1 cellular context compared by ENCODE assay signal in the genomic region with DNA sequence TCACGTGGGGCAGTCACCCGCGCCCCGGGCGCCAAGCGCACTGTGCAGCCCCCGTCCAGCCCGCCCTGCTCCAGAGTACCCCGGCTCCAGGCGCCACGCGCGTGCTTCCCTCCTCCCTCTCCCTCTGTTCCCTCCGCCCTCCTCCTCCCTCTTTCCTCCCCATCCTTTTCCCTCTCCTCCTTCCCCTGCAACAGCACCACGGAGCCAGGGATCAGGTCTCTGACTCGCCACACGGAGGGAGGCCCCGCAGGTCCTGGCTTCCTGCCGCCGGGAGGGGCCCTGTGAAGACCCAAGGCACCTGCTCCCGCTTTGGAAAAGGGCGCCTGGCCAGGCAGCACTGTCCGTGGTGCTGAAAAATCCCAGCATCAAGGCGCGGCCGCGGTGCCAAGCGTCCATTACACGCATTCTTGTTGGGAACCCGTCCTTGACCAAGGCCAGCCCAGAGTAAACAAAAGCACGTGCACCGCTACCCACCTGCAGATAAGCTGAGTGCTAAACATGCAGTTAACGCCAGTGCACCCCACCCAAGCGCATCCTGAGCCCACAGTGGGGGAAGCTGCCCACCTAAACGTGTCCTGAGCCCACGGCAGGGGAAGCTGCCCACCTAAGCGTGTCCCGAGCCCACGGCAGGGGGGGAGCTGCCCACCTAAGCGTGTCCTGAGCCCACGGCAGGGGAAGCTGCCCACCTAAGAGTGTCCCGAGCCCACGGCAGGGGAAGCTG.
TF ChIP-seq lines count a peak whose summit lies in the region.

No MANE protein-coding gene starts in this region.

TF ChIP-seq in WTC11, 78 proteins besides CTCF, POLR2A, EP300 and RAD21 (continued from another document and continues in another):
- TF ChIP-seq, protein P1, sequence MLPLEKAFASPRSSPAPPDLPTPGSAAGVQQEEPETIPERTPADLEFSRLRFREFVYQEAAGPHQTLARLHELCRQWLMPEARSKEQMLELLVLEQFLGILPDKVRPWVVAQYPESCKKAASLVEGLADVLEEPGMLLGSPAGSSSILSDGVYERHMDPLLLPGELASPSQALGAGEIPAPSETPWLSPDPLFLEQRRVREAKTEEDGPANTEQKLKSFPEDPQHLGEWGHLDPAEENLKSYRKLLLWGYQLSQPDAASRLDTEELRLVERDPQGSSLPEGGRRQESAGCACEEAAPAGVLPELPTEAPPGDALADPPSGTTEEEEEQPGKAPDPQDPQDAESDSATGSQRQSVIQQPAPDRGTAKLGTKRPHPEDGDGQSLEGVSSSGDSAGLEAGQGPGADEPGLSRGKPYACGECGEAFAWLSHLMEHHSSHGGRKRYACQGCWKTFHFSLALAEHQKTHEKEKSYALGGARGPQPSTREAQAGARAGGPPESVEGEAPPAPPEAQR (CRISPR knock-in tag; IDR thresholded peaks at IDR 0.05): no peak
- TF ChIP-seq PRRX2 (CRISPR knock-in tag; IDR thresholded peaks at IDR 0.05) (no peak), FOXK1 (CRISPR knock-in tag; IDR thresholded peaks at IDR 0.05) (peak; percentile 94), NFE2L1 (CRISPR knock-in tag; IDR thresholded peaks at IDR 0.05) (peak; percentile 91), TEAD4 (CRISPR knock-in tag; IDR thresholded peaks at IDR 0.05) (peak; percentile 80), ZNF396 (CRISPR knock-in tag; IDR thresholded peaks at IDR 0.05; ENCODE audit: borderline replicate concordance) (no peak), ZNF263 (CRISPR knock-in tag; IDR thresholded peaks at IDR 0.05; ENCODE audit: low read depth) (peak; percentile 54; the same call in 1 of the 2 replicates), ZNF423 (CRISPR knock-in tag; IDR thresholded peaks at IDR 0.05) (peak; percentile 20; the same call in 1 of the 2 replicates), ZBTB21 (CRISPR knock-in tag; IDR thresholded peaks at IDR 0.05; ENCODE audit: borderline replicate concordance) (peak; percentile 92), SMAD4 (CRISPR knock-in tag; IDR thresholded peaks at IDR 0.05) (peak; percentile 86; the same call in 1 of the 2 replicates), FOXP1 (CRISPR knock-in tag; IDR thresholded peaks at IDR 0.05; ENCODE audit: borderline replicate concordance) (peak; percentile 97), EMX1 (CRISPR knock-in tag; IDR thresholded peaks at IDR 0.05) (no peak), CREM (CRISPR knock-in tag; IDR thresholded peaks at IDR 0.05) (peak; percentile 87), GABPB1 (CRISPR knock-in tag; IDR thresholded peaks at IDR 0.05) (peak; percentile 65; the same call in 1 of the 2 replicates), TEAD1 (CRISPR knock-in tag; IDR thresholded peaks at IDR 0.05) (peak; percentile 92; the same call in 1 of the 2 replicates), RELA (CRISPR knock-in tag; IDR thresholded peaks at IDR 0.05; ENCODE audit: borderline replicate concordance) (peak; percentile 89), CREB1 (CRISPR knock-in tag; IDR thresholded peaks at IDR 0.05) (peak; percentile 62; the same call in 1 of the 2 replicates), TCF7 (CRISPR knock-in tag; IDR thresholded peaks at IDR 0.05; ENCODE audit: low read depth) (0 out of 2 replicates have a peak, but pooled peaks have one; percentile 41), JUN (CRISPR knock-in tag; IDR thresholded peaks at IDR 0.05) (0 out of 2 replicates have a peak, but pooled peaks have one; percentile 40), NFYB (CRISPR knock-in tag; conservative IDR thresholded peaks at IDR 0.05; ENCODE audit: low read depth) (no peak), MYBL2 (CRISPR knock-in tag; IDR thresholded peaks at IDR 0.05) (peak; percentile 68; the same call in 1 of the 2 replicates), ETV6 (CRISPR knock-in tag; IDR thresholded peaks at IDR 0.05) (peak; percentile 86)
- TF ChIP-seq, protein P2, sequence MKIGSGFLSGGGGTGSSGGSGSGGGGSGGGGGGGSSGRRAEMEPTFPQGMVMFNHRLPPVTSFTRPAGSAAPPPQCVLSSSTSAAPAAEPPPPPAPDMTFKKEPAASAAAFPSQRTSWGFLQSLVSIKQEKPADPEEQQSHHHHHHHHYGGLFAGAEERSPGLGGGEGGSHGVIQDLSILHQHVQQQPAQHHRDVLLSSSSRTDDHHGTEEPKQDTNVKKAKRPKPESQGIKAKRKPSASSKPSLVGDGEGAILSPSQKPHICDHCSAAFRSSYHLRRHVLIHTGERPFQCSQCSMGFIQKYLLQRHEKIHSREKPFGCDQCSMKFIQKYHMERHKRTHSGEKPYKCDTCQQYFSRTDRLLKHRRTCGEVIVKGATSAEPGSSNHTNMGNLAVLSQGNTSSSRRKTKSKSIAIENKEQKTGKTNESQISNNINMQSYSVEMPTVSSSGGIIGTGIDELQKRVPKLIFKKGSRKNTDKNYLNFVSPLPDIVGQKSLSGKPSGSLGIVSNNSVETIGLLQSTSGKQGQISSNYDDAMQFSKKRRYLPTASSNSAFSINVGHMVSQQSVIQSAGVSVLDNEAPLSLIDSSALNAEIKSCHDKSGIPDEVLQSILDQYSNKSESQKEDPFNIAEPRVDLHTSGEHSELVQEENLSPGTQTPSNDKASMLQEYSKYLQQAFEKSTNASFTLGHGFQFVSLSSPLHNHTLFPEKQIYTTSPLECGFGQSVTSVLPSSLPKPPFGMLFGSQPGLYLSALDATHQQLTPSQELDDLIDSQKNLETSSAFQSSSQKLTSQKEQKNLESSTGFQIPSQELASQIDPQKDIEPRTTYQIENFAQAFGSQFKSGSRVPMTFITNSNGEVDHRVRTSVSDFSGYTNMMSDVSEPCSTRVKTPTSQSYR (CRISPR knock-in tag; IDR thresholded peaks at IDR 0.05): no peak
- TF ChIP-seq, protein P3, sequence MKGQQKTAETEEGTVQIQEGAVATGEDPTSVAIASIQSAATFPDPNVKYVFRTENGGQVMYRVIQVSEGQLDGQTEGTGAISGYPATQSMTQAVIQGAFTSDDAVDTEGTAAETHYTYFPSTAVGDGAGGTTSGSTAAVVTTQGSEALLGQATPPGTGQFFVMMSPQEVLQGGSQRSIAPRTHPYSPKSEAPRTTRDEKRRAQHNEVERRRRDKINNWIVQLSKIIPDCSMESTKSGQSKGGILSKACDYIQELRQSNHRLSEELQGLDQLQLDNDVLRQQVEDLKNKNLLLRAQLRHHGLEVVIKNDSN (CRISPR knock-in tag; IDR thresholded peaks at IDR 0.05): peak; percentile 74; the same call in 1 of the 2 replicates
- TF ChIP-seq, protein P4, sequence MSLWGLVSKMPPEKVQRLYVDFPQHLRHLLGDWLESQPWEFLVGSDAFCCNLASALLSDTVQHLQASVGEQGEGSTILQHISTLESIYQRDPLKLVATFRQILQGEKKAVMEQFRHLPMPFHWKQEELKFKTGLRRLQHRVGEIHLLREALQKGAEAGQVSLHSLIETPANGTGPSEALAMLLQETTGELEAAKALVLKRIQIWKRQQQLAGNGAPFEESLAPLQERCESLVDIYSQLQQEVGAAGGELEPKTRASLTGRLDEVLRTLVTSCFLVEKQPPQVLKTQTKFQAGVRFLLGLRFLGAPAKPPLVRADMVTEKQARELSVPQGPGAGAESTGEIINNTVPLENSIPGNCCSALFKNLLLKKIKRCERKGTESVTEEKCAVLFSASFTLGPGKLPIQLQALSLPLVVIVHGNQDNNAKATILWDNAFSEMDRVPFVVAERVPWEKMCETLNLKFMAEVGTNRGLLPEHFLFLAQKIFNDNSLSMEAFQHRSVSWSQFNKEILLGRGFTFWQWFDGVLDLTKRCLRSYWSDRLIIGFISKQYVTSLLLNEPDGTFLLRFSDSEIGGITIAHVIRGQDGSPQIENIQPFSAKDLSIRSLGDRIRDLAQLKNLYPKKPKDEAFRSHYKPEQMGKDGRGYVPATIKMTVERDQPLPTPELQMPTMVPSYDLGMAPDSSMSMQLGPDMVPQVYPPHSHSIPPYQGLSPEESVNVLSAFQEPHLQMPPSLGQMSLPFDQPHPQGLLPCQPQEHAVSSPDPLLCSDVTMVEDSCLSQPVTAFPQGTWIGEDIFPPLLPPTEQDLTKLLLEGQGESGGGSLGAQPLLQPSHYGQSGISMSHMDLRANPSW (CRISPR knock-in tag; conservative IDR thresholded peaks at IDR 0.05; ENCODE audit: low read depth): 0 out of 2 replicates have a peak, but pooled peaks have one; percentile 53
- TF ChIP-seq, protein P5, sequence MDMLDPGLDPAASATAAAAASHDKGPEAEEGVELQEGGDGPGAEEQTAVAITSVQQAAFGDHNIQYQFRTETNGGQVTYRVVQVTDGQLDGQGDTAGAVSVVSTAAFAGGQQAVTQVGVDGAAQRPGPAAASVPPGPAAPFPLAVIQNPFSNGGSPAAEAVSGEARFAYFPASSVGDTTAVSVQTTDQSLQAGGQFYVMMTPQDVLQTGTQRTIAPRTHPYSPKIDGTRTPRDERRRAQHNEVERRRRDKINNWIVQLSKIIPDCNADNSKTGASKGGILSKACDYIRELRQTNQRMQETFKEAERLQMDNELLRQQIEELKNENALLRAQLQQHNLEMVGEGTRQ (CRISPR knock-in tag; IDR thresholded peaks at IDR 0.05): 0 out of 2 replicates have a peak, but pooled peaks have one; percentile 32
- TF ChIP-seq, protein P6, sequence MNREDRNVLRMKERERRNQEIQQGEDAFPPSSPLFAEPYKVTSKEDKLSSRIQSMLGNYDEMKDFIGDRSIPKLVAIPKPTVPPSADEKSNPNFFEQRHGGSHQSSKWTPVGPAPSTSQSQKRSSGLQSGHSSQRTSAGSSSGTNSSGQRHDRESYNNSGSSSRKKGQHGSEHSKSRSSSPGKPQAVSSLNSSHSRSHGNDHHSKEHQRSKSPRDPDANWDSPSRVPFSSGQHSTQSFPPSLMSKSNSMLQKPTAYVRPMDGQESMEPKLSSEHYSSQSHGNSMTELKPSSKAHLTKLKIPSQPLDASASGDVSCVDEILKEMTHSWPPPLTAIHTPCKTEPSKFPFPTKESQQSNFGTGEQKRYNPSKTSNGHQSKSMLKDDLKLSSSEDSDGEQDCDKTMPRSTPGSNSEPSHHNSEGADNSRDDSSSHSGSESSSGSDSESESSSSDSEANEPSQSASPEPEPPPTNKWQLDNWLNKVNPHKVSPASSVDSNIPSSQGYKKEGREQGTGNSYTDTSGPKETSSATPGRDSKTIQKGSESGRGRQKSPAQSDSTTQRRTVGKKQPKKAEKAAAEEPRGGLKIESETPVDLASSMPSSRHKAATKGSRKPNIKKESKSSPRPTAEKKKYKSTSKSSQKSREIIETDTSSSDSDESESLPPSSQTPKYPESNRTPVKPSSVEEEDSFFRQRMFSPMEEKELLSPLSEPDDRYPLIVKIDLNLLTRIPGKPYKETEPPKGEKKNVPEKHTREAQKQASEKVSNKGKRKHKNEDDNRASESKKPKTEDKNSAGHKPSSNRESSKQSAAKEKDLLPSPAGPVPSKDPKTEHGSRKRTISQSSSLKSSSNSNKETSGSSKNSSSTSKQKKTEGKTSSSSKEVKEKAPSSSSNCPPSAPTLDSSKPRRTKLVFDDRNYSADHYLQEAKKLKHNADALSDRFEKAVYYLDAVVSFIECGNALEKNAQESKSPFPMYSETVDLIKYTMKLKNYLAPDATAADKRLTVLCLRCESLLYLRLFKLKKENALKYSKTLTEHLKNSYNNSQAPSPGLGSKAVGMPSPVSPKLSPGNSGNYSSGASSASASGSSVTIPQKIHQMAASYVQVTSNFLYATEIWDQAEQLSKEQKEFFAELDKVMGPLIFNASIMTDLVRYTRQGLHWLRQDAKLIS (CRISPR knock-in tag; IDR thresholded peaks at IDR 0.05; ENCODE audit: borderline replicate concordance): 0 out of 2 replicates have a peak, but pooled peaks have one; percentile 70
- TF ChIP-seq, protein P7, sequence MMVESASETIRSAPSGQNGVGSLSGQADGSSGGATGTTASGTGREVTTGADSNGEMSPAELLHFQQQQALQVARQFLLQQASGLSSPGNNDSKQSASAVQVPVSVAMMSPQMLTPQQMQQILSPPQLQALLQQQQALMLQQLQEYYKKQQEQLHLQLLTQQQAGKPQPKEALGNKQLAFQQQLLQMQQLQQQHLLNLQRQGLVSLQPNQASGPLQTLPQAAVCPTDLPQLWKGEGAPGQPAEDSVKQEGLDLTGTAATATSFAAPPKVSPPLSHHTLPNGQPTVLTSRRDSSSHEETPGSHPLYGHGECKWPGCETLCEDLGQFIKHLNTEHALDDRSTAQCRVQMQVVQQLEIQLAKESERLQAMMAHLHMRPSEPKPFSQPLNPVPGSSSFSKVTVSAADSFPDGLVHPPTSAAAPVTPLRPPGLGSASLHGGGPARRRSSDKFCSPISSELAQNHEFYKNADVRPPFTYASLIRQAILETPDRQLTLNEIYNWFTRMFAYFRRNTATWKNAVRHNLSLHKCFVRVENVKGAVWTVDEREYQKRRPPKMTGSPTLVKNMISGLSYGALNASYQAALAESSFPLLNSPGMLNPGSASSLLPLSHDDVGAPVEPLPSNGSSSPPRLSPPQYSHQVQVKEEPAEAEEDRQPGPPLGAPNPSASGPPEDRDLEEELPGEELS (CRISPR knock-in tag; IDR thresholded peaks at IDR 0.05): peak; percentile 89
- TF ChIP-seq, protein P8, sequence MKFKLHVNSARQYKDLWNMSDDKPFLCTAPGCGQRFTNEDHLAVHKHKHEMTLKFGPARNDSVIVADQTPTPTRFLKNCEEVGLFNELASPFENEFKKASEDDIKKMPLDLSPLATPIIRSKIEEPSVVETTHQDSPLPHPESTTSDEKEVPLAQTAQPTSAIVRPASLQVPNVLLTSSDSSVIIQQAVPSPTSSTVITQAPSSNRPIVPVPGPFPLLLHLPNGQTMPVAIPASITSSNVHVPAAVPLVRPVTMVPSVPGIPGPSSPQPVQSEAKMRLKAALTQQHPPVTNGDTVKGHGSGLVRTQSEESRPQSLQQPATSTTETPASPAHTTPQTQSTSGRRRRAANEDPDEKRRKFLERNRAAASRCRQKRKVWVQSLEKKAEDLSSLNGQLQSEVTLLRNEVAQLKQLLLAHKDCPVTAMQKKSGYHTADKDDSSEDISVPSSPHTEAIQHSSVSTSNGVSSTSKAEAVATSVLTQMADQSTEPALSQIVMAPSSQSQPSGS (CRISPR knock-in tag; IDR thresholded peaks at IDR 0.05; ENCODE audit: borderline replicate concordance, low read depth): no peak; the same call in 1 of the 2 replicates
- TF ChIP-seq, protein P9, sequence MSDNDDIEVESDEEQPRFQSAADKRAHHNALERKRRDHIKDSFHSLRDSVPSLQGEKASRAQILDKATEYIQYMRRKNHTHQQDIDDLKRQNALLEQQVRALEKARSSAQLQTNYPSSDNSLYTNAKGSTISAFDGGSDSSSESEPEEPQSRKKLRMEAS (CRISPR knock-in tag; IDR thresholded peaks at IDR 0.05): peak; percentile 67; the same call in 1 of the 2 replicates
- TF ChIP-seq, protein P10, sequence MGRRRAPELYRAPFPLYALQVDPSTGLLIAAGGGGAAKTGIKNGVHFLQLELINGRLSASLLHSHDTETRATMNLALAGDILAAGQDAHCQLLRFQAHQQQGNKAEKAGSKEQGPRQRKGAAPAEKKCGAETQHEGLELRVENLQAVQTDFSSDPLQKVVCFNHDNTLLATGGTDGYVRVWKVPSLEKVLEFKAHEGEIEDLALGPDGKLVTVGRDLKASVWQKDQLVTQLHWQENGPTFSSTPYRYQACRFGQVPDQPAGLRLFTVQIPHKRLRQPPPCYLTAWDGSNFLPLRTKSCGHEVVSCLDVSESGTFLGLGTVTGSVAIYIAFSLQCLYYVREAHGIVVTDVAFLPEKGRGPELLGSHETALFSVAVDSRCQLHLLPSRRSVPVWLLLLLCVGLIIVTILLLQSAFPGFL (CRISPR knock-in tag; IDR thresholded peaks at IDR 0.05; ENCODE audit: borderline replicate concordance): peak; percentile 81; the same call in 1 of the 2 replicates
- TF ChIP-seq, protein P11, sequence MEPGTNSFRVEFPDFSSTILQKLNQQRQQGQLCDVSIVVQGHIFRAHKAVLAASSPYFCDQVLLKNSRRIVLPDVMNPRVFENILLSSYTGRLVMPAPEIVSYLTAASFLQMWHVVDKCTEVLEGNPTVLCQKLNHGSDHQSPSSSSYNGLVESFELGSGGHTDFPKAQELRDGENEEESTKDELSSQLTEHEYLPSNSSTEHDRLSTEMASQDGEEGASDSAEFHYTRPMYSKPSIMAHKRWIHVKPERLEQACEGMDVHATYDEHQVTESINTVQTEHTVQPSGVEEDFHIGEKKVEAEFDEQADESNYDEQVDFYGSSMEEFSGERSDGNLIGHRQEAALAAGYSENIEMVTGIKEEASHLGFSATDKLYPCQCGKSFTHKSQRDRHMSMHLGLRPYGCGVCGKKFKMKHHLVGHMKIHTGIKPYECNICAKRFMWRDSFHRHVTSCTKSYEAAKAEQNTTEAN (CRISPR knock-in tag; IDR thresholded peaks at IDR 0.05): peak; percentile 53; the same call in 1 of the 2 replicates
